In the genomic region with DNA sequence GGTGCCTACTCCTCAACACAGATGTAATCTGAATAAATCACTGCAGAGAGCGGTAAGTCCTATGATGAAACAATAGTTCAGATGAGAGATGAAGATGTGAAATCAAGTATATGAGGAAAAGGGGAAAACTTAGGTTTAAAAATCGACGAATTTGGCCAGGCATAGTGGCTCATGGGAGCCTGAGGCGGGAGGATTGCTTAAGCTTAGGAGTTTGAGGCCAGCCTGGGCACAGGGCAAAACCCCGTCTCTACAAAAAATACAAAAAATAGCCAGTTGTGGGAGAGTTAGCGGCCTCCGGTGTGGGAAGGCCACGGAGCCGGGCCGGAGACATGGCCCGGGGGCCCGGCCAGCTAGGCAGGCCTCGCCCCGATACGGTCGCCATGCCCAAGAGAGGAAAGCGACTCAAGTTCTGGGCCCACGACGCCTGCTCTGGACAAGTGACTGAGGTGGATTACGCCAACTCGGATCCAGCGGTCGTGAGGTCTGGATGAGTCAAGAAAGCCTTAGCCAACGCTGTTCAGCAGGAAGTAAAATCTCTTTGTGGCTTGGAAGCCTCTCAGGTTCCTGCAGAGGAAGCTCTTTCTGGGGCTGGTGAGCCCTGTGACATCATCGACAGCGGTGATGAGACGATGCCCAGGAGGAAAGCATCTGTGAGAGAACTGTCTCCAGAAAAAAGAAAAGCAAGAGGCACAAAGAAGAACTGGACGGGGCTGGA, we compare ENCODE assay signal across 10 cellular contexts.
DNase-seq lines count a peak whose midpoint lies in the region; ATAC-seq and TF ChIP-seq lines count a peak whose summit lies in the region.
"Had no signal": no experiment of that assay in that cellular context is flagged by ENCODE, and none has a peak within 500 bp of the region (broad histone marks: within the 10 kb centered on the region; RNA-seq: fewer than 3 reads in every experiment).

No MANE protein-coding gene starts in this region.

- no peak overlapping the region for H3K27ac ChIP-seq in prostate gland

- H3K9me3 Mint-ChIP-seq in activated CD4-positive, alpha-beta T cell treated with anti-CD3 and anti-CD28 coated beads, Interleukin-2, amount 10 ng/mL, durations not matched to agents 24 days and 14 days: peaks cover 4% of the 10 kb centered on the region

- peaks cover under 1% of the 10 kb centered on the region for H3K36me3 Mint-ChIP-seq in activated CD4-positive, alpha-beta T cell treated with anti-CD3 and anti-CD28 coated beads, Interleukin-2, amount 10 ng/mL, durations not matched to agents 24 days and 14 days (ENCODE audit: low read depth)

- no peak overlapping the region for H3K4me3 ChIP-seq in prostate gland

- no peak for TF ChIP-seq POLR2A in prostate gland (IDR thresholded peaks at IDR 0.05)

- DNase-seq in stimulated activated CD8-positive, alpha-beta memory T cell treated with anti-CD3 and anti-CD28 coated beads, Interleukin-4, amount 100 ng/mL, for 24 hours (ENCODE audit: low read depth): peak; percentile 4
- DNase-seq in stimulated activated CD8-positive, alpha-beta memory T cell treated with anti-CD3 and anti-CD28 coated beads, Interleukin-4, amount 100 ng/mL, for 48 hours: no peak
- peak; percentile 87 for DNase-seq in activated CD4-positive, alpha-beta T cell treated with anti-CD3 and anti-CD28 coated beads, Interleukin-2, amount 10 ng/mL, durations not matched to agents 24 days and 14 days
- DNase-seq in Right ventricle myocardium superior (peak; percentile 52), prostate gland (ENCODE audit: low spot score) (no peak), NCI-H345 treated with DMSO at 0.1 percent for 48 hours (lab: John Stamatoyannopoulos, UW; ENCODE audit: unreplicated experiment) (no peak), germinal center (ENCODE audit: low spot score) (no peak)
- DNase-seq: Caco-2, NCI-H1436 had no signal

- peak overlapping the region; percentile 68 for H3K27ac Mint-ChIP-seq in activated CD4-positive, alpha-beta T cell treated with anti-CD3 and anti-CD28 coated beads, Interleukin-2, amount 10 ng/mL, durations not matched to agents 24 days and 14 days

- H3K36me3 ChIP-seq in prostate gland: no peaks in the 10 kb centered on the region

- H3K4me1 ChIP-seq in prostate gland (replicated peaks): no peaks in the 10 kb centered on the region
- H3K4me1 ChIP-seq: Caco-2 had no signal

- WGBS in prostate gland: 79% methylated on average over 28 of the region's 28 CpGs

- H3K4me1 Mint-ChIP-seq in activated CD4-positive, alpha-beta T cell treated with anti-CD3 and anti-CD28 coated beads, Interleukin-2, amount 10 ng/mL, durations not matched to agents 24 days and 14 days: peaks cover 27% of the 10 kb centered on the region

- H3K27me3 Mint-ChIP-seq in activated CD4-positive, alpha-beta T cell treated with anti-CD3 and anti-CD28 coated beads, Interleukin-2, amount 10 ng/mL, durations not matched to agents 24 days and 14 days: peaks cover 5% of the 10 kb centered on the region

- intact Hi-C loops in activated CD4-positive, alpha-beta T cell treated with anti-CD3 and anti-CD28 coated beads, Interleukin-2, amount 10 ng/mL, durations not matched to agents 24 days and 14 days (cut with micrococcal nuclease): loop anchor here (2.0 kb wide), 1 partner anchor 14 kb away; no protein-coding TSS in a partner anchor
- intact Hi-C loops in Right ventricle myocardium superior (cut with DNase I) (no loop called here), prostate gland (cut with DNase I) (no loop called here)

- peak overlapping the region; percentile 35 for H3K4me3 Mint-ChIP-seq in activated CD4-positive, alpha-beta T cell treated with anti-CD3 and anti-CD28 coated beads, Interleukin-2, amount 10 ng/mL, durations not matched to agents 24 days and 14 days

- ATAC-seq in Right ventricle myocardium superior (ENCODE audit: poor library complexity) (peak; percentile 45), HG03432 (IDR thresholded peaks at IDR 0.05; ENCODE audit: unreplicated experiment) (no peak)

- no peaks in the 10 kb centered on the region for H3K9me3 ChIP-seq in prostate gland
- H3K9me3 ChIP-seq: Caco-2 had no signal

- H3K27me3 ChIP-seq in prostate gland (replicated peaks; ENCODE audit: insufficient read depth): no peaks in the 10 kb centered on the region

- no peak for TF ChIP-seq CTCF in prostate gland (IDR thresholded peaks at IDR 0.05)

Comparison
In these comparisons a context has a peak if more than half of its experiments do, and no peak if none do; other contexts are left out.
1. DNase-seq: peak in stimulated activated CD8-positive, alpha-beta memory T cell treated with anti-CD3 and anti-CD28 coated beads, Interleukin-4, amount 100 ng/mL, for 24 hours (single experiment), activated CD4-positive, alpha-beta T cell treated with anti-CD3 and anti-CD28 coated beads, Interleukin-2, amount 10 ng/mL, durations not matched to agents 24 days and 14 days (single experiment) and Right ventricle myocardium superior (single experiment); none in stimulated activated CD8-positive, alpha-beta memory T cell treated with anti-CD3 and anti-CD28 coated beads, Interleukin-4, amount 100 ng/mL, for 48 hours (single experiment), prostate gland (single experiment), NCI-H345 treated with DMSO at 0.1 percent for 48 hours (single experiment) and germinal center (single experiment).